ENCODE assay signal across 1 cellular context in genomic region chr2:69601179-69601612, GRCh38.
TF ChIP-seq lines count a peak whose summit lies in the region.

No MANE protein-coding gene starts in this region.

TF ChIP-seq in K562, 482 proteins besides CTCF, POLR2A, EP300 and RAD21 (continued from another document and continues in another):
- no peak for TF ChIP-seq ZBTB40 (IDR thresholded peaks at IDR 0.05)
- no peak for TF ChIP-seq ZBTB40 (CRISPR knock-in tag; IDR thresholded peaks at IDR 0.05)
- no peak for TF ChIP-seq RBM17 (IDR thresholded peaks at IDR 0.05; ENCODE audit: borderline replicate concordance, low read depth, low read length)
- TF ChIP-seq ZNF408 (CRISPR knock-in tag; IDR thresholded peaks at IDR 0.05; ENCODE audit: low read depth) = no peak
- no peak for TF ChIP-seq MCM2 (IDR thresholded peaks at IDR 0.05; ENCODE audit: low read depth)
- no peak for TF ChIP-seq ELF4 (CRISPR knock-in tag; IDR thresholded peaks at IDR 0.05)
- no peak for TF ChIP-seq ZNF398 (CRISPR knock-in tag; IDR thresholded peaks at IDR 0.05)
- TF ChIP-seq TCF3 (CRISPR knock-in tag; IDR thresholded peaks at IDR 0.05) = peak; percentile 83
- peak; percentile 60 for TF ChIP-seq BRD9 (IDR thresholded peaks at IDR 0.05; ENCODE audit: low read depth, partially characterized antibody)
- TF ChIP-seq CBFB (CRISPR knock-in tag; IDR thresholded peaks at IDR 0.05) = no peak
- TF ChIP-seq CHD2 (IDR thresholded peaks at IDR 0.05; ENCODE audit: low read depth, low read length) = no peak
- no peak for TF ChIP-seq MIER1 (IDR thresholded peaks at IDR 0.05; ENCODE audit: low read depth)
- TF ChIP-seq MEF2A (IDR thresholded peaks at IDR 0.05; ENCODE audit: control insufficient read depth, low read depth, low read length) = peak; percentile 64
- no peak for TF ChIP-seq ZNF184 (CRISPR knock-in tag; IDR thresholded peaks at IDR 0.05)
- TF ChIP-seq ZBTB5 (IDR thresholded peaks at IDR 0.05) = no peak
- no peak for TF ChIP-seq FOXJ2 (tag; IDR thresholded peaks at IDR 0.05)
- peak; percentile 69 for TF ChIP-seq MAFK (IDR thresholded peaks at IDR 0.05; ENCODE audit: low read length)
- TF ChIP-seq ZKSCAN8 (CRISPR knock-in tag; IDR thresholded peaks at IDR 0.05) = no peak
- TF ChIP-seq NCOA1 (IDR thresholded peaks at IDR 0.05; ENCODE audit: low read depth) = peak; percentile 56; the same call in 1 of the 2 replicates
- no peak for TF ChIP-seq KLF6 (CRISPR knock-in tag; IDR thresholded peaks at IDR 0.05; ENCODE audit: borderline replicate concordance)
- TF ChIP-seq ZNF586 (CRISPR knock-in tag; conservative IDR thresholded peaks at IDR 0.05) = no peak
- no peak for TF ChIP-seq KDM4B (IDR thresholded peaks at IDR 0.05; ENCODE audit: borderline replicate concordance in 2 of 2, low read depth in 1 of 2)
- TF ChIP-seq NCOR1 (IDR thresholded peaks at IDR 0.05) = peak; percentile 85
- no peak for TF ChIP-seq SREBF2 (CRISPR knock-in tag; IDR thresholded peaks at IDR 0.05)
- no peak for TF ChIP-seq TFAP4 (CRISPR knock-in tag; IDR thresholded peaks at IDR 0.05; ENCODE audit: borderline replicate concordance)
- 0 out of 2 replicates have a peak, but pooled peaks have one; percentile 16 for TF ChIP-seq CREB3 (tag; conservative IDR thresholded peaks at IDR 0.05; ENCODE audit: low read depth)
- TF ChIP-seq TAF15 (IDR thresholded peaks at IDR 0.05; ENCODE audit: low read depth, low read length) = no peak
- no peak for TF ChIP-seq TEAD2 (tag; IDR thresholded peaks at IDR 0.05)
- TF ChIP-seq CAMTA2 (CRISPR knock-in tag; conservative IDR thresholded peaks at IDR 0.05) = no peak
- no peak for TF ChIP-seq SAP30 (IDR thresholded peaks at IDR 0.05; ENCODE audit: borderline replicate concordance, insufficient read depth, low read depth, low read length, poor library complexity, severe bottlenecking)
- TF ChIP-seq MCM5 (IDR thresholded peaks at IDR 0.05; ENCODE audit: low read depth) = no peak
- TF ChIP-seq NONO (IDR thresholded peaks at IDR 0.05; ENCODE audit: low read depth in 2 of 2, low read length in 1 of 2) = no peak
- TF ChIP-seq ZBTB12 (CRISPR knock-in tag; IDR thresholded peaks at IDR 0.05) = no peak
- TF ChIP-seq PYGO2 (tag; IDR thresholded peaks at IDR 0.05) = no peak
- no peak for TF ChIP-seq SMAD2 (IDR thresholded peaks at IDR 0.05; ENCODE audit: low read depth, low read length)
- peak; percentile 98 for TF ChIP-seq ARID3A (IDR thresholded peaks at IDR 0.05; ENCODE audit: borderline replicate concordance, low read depth, low read length)
- TF ChIP-seq E2F4 (CRISPR knock-in tag; IDR thresholded peaks at IDR 0.05; ENCODE audit: low read depth) = no peak
- no peak for TF ChIP-seq PTRF (tag; IDR thresholded peaks at IDR 0.05)
- TF ChIP-seq JUNB (CRISPR knock-in tag; conservative IDR thresholded peaks at IDR 0.05) = peak; percentile 70; the same call in 1 of the 2 replicates
- no peak for TF ChIP-seq ZNF133 (CRISPR knock-in tag; IDR thresholded peaks at IDR 0.05)
- no peak for TF ChIP-seq ZNF583 (CRISPR knock-in tag; IDR thresholded peaks at IDR 0.05)
- no peak for TF ChIP-seq GTF3C2 (IDR thresholded peaks at IDR 0.05; ENCODE audit: borderline replicate concordance, extremely low read depth, insufficient read length)
- TF ChIP-seq ZNF668 (CRISPR knock-in tag; IDR thresholded peaks at IDR 0.05) = no peak
